ENCODE assay signal across 23 cellular contexts in genomic region chr7:34365011-34365410, GRCh38.
DNase-seq lines count a peak whose midpoint lies in the region; FAIRE-seq and TF ChIP-seq lines count a peak whose summit lies in the region.
"Had no signal": no experiment of that assay in that cellular context is flagged by ENCODE, and none has a peak within 500 bp of the region (broad histone marks: within the 10 kb centered on the region; RNA-seq: fewer than 3 reads in every experiment).

No MANE protein-coding gene starts in this region.

- intact Hi-C loops in MCF 10A (cut with micrococcal nuclease): no loop called here
- intact Hi-C loops in breast epithelium (cut with DNase I; ENCODE audit: low total_unique reads): no loop called here
- intact Hi-C loops in Caco-2 (cut with micrococcal nuclease; ENCODE audit: unreplicated experiment): no loop called here

- H3K4me3 ChIP-seq in breast epithelium (no peak overlapping the region), bronchial epithelial cell (ENCODE audit: low read depth, low read length) (no peak overlapping the region), keratinocyte (ENCODE audit: control insufficient read depth in 2 of 3, extremely low read depth in 1 of 3, insufficient read depth in 2 of 3, low read depth in 1 of 3, low read length in 3 of 3) (peak overlapping the region in 1 of 3 experiments; percentile 32), Caco-2 (ENCODE audit: low read depth, low read length) (no peak overlapping the region), coronary artery (no peak overlapping the region)
- H3K4me3 ChIP-seq: BLaER1, GM23338 had no signal

- H2AFZ ChIP-seq in keratinocyte (ENCODE audit: control insufficient read depth, low read length): peak overlapping the region; percentile 52
- H2AFZ ChIP-seq: GM23338 had no signal

- no peaks in the 10 kb centered on the region for H4K20me1 ChIP-seq in keratinocyte (ENCODE audit: control insufficient read depth, extremely low read depth, insufficient read depth, low read length)
- H4K20me1 ChIP-seq: BLaER1 had no signal

- POLR2A ChIA-PET in MCF 10A (lab: Yijun Ruan, JAX): no interaction called here
- POLR2A ChIA-PET in Caco-2 (lab: Charles Lee): no interaction called here

- dilution Hi-C loops in keratinocyte (cut with MboI; ENCODE audit: extremely low pct_ligation_motif_present, low sequenced_read_pairs): no loop called here

- no peak for TF ChIP-seq POLR2A in breast epithelium (IDR thresholded peaks at IDR 0.05)

- no peaks in the 10 kb centered on the region for H3K79me2 ChIP-seq in keratinocyte (ENCODE audit: control insufficient read depth, insufficient read depth, low read length)

- no peaks in the 10 kb centered on the region for H3K27me3 ChIP-seq in breast epithelium
- H3K27me3 ChIP-seq in bronchial epithelial cell (ENCODE audit: control insufficient read depth, insufficient read depth, low read length): no peaks in the 10 kb centered on the region
- no peaks in the 10 kb centered on the region for H3K27me3 ChIP-seq in keratinocyte (ENCODE audit: control insufficient read depth, extremely low read depth, insufficient read depth, low read length)
- H3K27me3 ChIP-seq in Caco-2 (replicated peaks; ENCODE audit: control insufficient read depth, insufficient read depth, low read length): no peaks in the 10 kb centered on the region
- H3K27me3 ChIP-seq: BLaER1 had no signal

- FAIRE-seq in bronchial epithelial cell (lab: Jason Lieb, UNC) (no peak), keratinocyte (lab: Jason Lieb, UNC) (peak; percentile 92)
- FAIRE-seq: A204.1, GM12891, GM18507 had no signal

- DNase-seq in MCF 10A (ENCODE audit: unreplicated experiment): peak; percentile 13
- no peak for DNase-seq in breast epithelium (ENCODE audit: low spot score in 2 of 2)
- DNase-seq in bronchial epithelial cell (ENCODE audit: low read depth): peak; percentile 95
- peak; percentile 50 for DNase-seq in epithelial cell of prostate (ENCODE audit: low read depth, low spot score)
- peak; percentile 91 for DNase-seq in keratinocyte (ENCODE audit: low read depth, low spot score)
- DNase-seq in Caco-2: no peak
- DNase-seq in coronary artery (ENCODE audit: low spot score): no peak
- no peak for DNase-seq in T-helper 2 cell
- DNase-seq: Calu3; CD4-positive, CD25-positive, alpha-beta regulatory T cell; CD8-positive, alpha-beta memory T cell; DMS53; DMS79 treated with DMSO at 0.1 percent for 48 hours; GF-D8; H9 had no signal

- no peak overlapping the region for H3K27ac ChIP-seq in breast epithelium
- H3K27ac ChIP-seq in epithelial cell of prostate: peak overlapping the region; percentile 37
- H3K27ac ChIP-seq in keratinocyte (ENCODE audit: control insufficient read depth, insufficient read depth, low read length): peak overlapping the region; percentile 54
- no peak overlapping the region for H3K27ac ChIP-seq in coronary artery
- H3K27ac ChIP-seq: 22Rv1, BLaER1, C4-2B had no signal

- H3K9me3 Mint-ChIP-seq in MCF 10A (ENCODE audit: unreplicated experiment) (no peaks in the 10 kb centered on the region), Caco-2 (ENCODE audit: unreplicated experiment) (no peaks in the 10 kb centered on the region)
- H3K9me3 Mint-ChIP-seq: GM23338, H9 had no signal

- no peak overlapping the region for H3K27ac Mint-ChIP-seq in MCF 10A (ENCODE audit: low read depth, unreplicated experiment)
- H3K27ac Mint-ChIP-seq in Caco-2 (ENCODE audit: unreplicated experiment): no peak overlapping the region
- H3K27ac Mint-ChIP-seq: B cell; CD4-positive, CD25-positive, alpha-beta regulatory T cell; CD8-positive, alpha-beta memory T cell; GM23338; H9 had no signal

- H3K4me3 Mint-ChIP-seq in MCF 10A (ENCODE audit: unreplicated experiment) (no peak overlapping the region), Caco-2 (ENCODE audit: unreplicated experiment) (no peak overlapping the region)
- H3K4me3 Mint-ChIP-seq: B cell; CD4-positive, CD25-positive, alpha-beta regulatory T cell; CD8-positive, alpha-beta memory T cell; GM23338; H9 had no signal

- H3K36me3 ChIP-seq in breast epithelium (no peaks in the 10 kb centered on the region), bronchial epithelial cell (ENCODE audit: control insufficient read depth, insufficient read depth, low read length) (no peaks in the 10 kb centered on the region), keratinocyte (ENCODE audit: control insufficient read depth in 2 of 2, extremely low read depth in 1 of 2, insufficient read depth in 2 of 2, low read length in 2 of 2) (no peaks in the 10 kb centered on the region), Caco-2 (ENCODE audit: control insufficient read depth, insufficient read depth, low read length) (no peaks in the 10 kb centered on the region)
- H3K36me3 ChIP-seq: BLaER1 had no signal

- no peaks in the 10 kb centered on the region for H3K9me3 ChIP-seq in breast epithelium
- H3K9me3 ChIP-seq in keratinocyte (ENCODE audit: control insufficient read depth, low read depth, low read length): no peaks in the 10 kb centered on the region
- H3K9me3 ChIP-seq in Caco-2: no peaks in the 10 kb centered on the region
- H3K9me3 ChIP-seq: BLaER1 had no signal

- H3K4me1 Mint-ChIP-seq in MCF 10A (ENCODE audit: insufficient read depth, unreplicated experiment) (no peaks in the 10 kb centered on the region), Caco-2 (ENCODE audit: low read depth, unreplicated experiment) (no peaks in the 10 kb centered on the region)
- H3K4me1 Mint-ChIP-seq: B cell; CD4-positive, CD25-positive, alpha-beta regulatory T cell; CD8-positive, alpha-beta memory T cell; GM23338 had no signal

- no peaks in the 10 kb centered on the region for H3K9me1 ChIP-seq in keratinocyte (ENCODE audit: control insufficient read depth, extremely low read depth, insufficient read depth, low read length)

- no peak overlapping the region for H3K9ac ChIP-seq in keratinocyte (ENCODE audit: control insufficient read depth, extremely low read depth, insufficient read depth, low read length)
- H3K9ac ChIP-seq: BLaER1 had no signal

- H3K27me3 Mint-ChIP-seq in MCF 10A (ENCODE audit: insufficient read depth, unreplicated experiment): no peaks in the 10 kb centered on the region
- H3K27me3 Mint-ChIP-seq in Caco-2 (ENCODE audit: insufficient read depth, unreplicated experiment): peaks cover 4% of the 10 kb centered on the region
- H3K27me3 Mint-ChIP-seq: B cell; CD4-positive, CD25-positive, alpha-beta regulatory T cell had no signal

- no peak for TF ChIP-seq CTCF in MCF 10A (IDR thresholded peaks at IDR 0.05; ENCODE audit: unreplicated experiment)
- TF ChIP-seq CTCF in breast epithelium (IDR thresholded peaks at IDR 0.05): no peak
- TF ChIP-seq CTCF in bronchial epithelial cell (IDR thresholded peaks at IDR 0.05; ENCODE audit: insufficient read depth, low read length, severe bottlenecking): no peak
- no peak for TF ChIP-seq CTCF in keratinocyte (optimal IDR thresholded peaks at IDR 0.05 in 1 of 3, IDR thresholded peaks at IDR 0.05 in 1 of 3, conservative IDR thresholded peaks at IDR 0.05 in 1 of 3; ENCODE audit: extremely low read depth in 1 of 3, insufficient read depth in 2 of 3, low read length in 3 of 3)
- no peak for TF ChIP-seq CTCF in Caco-2 (IDR thresholded peaks at IDR 0.05; ENCODE audit: insufficient read depth in 1 of 2, low read depth in 1 of 2, low read length in 1 of 2, severe bottlenecking in 1 of 2, unreplicated experiment in 1 of 2)
- no peak for TF ChIP-seq CTCF in coronary artery (IDR thresholded peaks at IDR 0.05)

- H3K4me2 ChIP-seq in keratinocyte (ENCODE audit: control insufficient read depth, extremely low read depth, insufficient read depth, low read depth, low read length): peak overlapping the region; percentile 39
- H3K4me2 ChIP-seq: BLaER1, GM23338 had no signal

- H3K4me1 ChIP-seq in breast epithelium: no peaks in the 10 kb centered on the region
- H3K4me1 ChIP-seq in keratinocyte (ENCODE audit: control insufficient read depth, extremely low read depth, insufficient read depth, low read length): peaks cover 15% of the 10 kb centered on the region
- no peaks in the 10 kb centered on the region for H3K4me1 ChIP-seq in Caco-2
- H3K4me1 ChIP-seq: BLaER1 had no signal

- CTCF ChIA-PET in MCF 10A (lab: Yijun Ruan, JAX) (interaction anchor here (0.6 kb wide), 1 partner anchor 46 kb away, joined by 3 read pairs; no protein-coding TSS in a partner anchor), Caco-2 (lab: Charles Lee) (no interaction called here)

- H3K36me3 Mint-ChIP-seq in MCF 10A (ENCODE audit: insufficient read depth, unreplicated experiment) (no peaks in the 10 kb centered on the region), Caco-2 (ENCODE audit: insufficient read depth, unreplicated experiment) (no peaks in the 10 kb centered on the region)
- H3K36me3 Mint-ChIP-seq: CD4-positive, CD25-positive, alpha-beta regulatory T cell; CD8-positive, alpha-beta memory T cell had no signal

- no TSS peak for BruUV-seq in MCF 10A (replicated peaks; lab: Mats Ljungman, UMichigan)
- no TSS peak for BruUV-seq in Caco-2 (replicated peaks; lab: Mats Ljungman, UMichigan)

Comparison
In these comparisons a context has a peak if more than half of its experiments do, and no peak if none do; other contexts are left out.
1. DNase-seq: peak in MCF 10A (single experiment), bronchial epithelial cell (single experiment), epithelial cell of prostate (single experiment) and keratinocyte (single experiment); none in breast epithelium (0 of 2), Caco-2 (0 of 2), coronary artery (single experiment) and T-helper 2 cell (0 of 5).
2. H3K27ac ChIP-seq: peak in epithelial cell of prostate (single experiment) and keratinocyte (single experiment); none in breast epithelium (0 of 2) and coronary artery (0 of 2).